15 cellular contexts compared by ENCODE assay signal in the genomic region with DNA sequence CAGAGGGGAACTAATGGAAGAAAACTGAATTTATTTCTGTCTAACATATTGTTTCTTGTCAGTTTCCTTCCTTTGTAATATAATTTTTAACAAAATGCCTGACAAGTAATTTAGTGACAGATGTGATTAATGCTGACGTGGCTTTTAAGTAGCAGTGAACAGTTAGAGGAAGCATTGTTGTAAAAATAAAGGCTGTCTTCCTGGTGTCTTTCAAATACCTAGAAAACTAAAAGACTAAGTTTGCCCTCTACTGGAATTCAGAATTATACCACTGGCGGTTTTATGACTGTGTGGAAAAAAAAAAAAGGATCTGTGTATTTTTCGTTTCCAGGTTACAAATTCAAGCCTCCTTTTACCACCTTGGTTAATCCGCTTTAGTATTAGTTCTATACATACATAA.
A peak's percentile ranks its signal among the peaks of the same experiment; 100 is the strongest.
DNase-seq lines count a peak whose midpoint lies in the region; ATAC-seq and TF ChIP-seq lines count a peak whose summit lies in the region.
"Had no signal": no experiment of that assay in that cellular context is flagged by ENCODE, and none has a peak within 500 bp of the region (broad histone marks: within the 10 kb centered on the region; RNA-seq: fewer than 3 reads in every experiment).

No MANE protein-coding gene starts in this region.

- H3K4me1 ChIP-seq in Panc1 (ENCODE audit: control insufficient read depth, insufficient read depth, low read length) (no peaks in the 10 kb centered on the region), body of pancreas (no peaks in the 10 kb centered on the region), trophoblast cell (ENCODE audit: control insufficient read depth in 1 of 2, insufficient read depth in 2 of 2, low read length in 2 of 2) (no peaks in the 10 kb centered on the region)
- H3K4me1 ChIP-seq in naive thymus-derived CD4-positive, alpha-beta T cell (ENCODE audit: control insufficient read depth in 2 of 2, insufficient read depth in 2 of 2, low read length in 2 of 2), result no peaks in the 10 kb centered on the region

- H3K4me3 Mint-ChIP-seq in naive thymus-derived CD4-positive, alpha-beta T cell, result no peak overlapping the region
- H3K4me3 Mint-ChIP-seq: activated B cell treated with CpG ODN at 0.5 μM for 24 hours, B cell, brain had no signal

- TF ChIP-seq CTCF in Panc1 (IDR thresholded peaks at IDR 0.05) (peak; percentile 19; the same call in 1 of the 2 replicates), body of pancreas (IDR thresholded peaks at IDR 0.05) (peak in 2 of 7 experiments; percentile 12 to 18)

- no peaks in the 10 kb centered on the region for H3K79me2 ChIP-seq in trophoblast cell (ENCODE audit: control insufficient read depth, insufficient read depth, low read length, poor library complexity)

- H3K23ac ChIP-seq in trophoblast cell (ENCODE audit: low read length), result no peak overlapping the region

- H2BK120ac ChIP-seq in trophoblast cell (ENCODE audit: insufficient read depth, low read length, poor library complexity), result no peak overlapping the region

- H3K14ac ChIP-seq in trophoblast cell (ENCODE audit: low read length), result no peak overlapping the region

- CTCF ChIA-PET in Panc1 (lab: Charles Lee), result no interaction called here
- CTCF ChIA-PET in naive thymus-derived CD4-positive, alpha-beta T cell (lab: Charles Lee), result no interaction called here

- H2AFZ ChIP-seq in trophoblast cell (ENCODE audit: insufficient read depth, low read length, poor library complexity), result no peak overlapping the region

- H3K27me3 Mint-ChIP-seq in naive thymus-derived CD4-positive, alpha-beta T cell, result peaks cover 0 to 4% (median 0%) of the 10 kb centered on the region in 5 donors
- H3K27me3 Mint-ChIP-seq: activated B cell treated with CpG ODN at 0.5 μM for 24 hours, B cell, brain had no signal

- H3K4me2 ChIP-seq in trophoblast cell (ENCODE audit: low read length), result no peak overlapping the region

- no peak overlapping the region for H2BK12ac ChIP-seq in trophoblast cell (ENCODE audit: low read length)

- no peak overlapping the region for H4K8ac ChIP-seq in trophoblast cell (ENCODE audit: low read depth, low read length)

- H3K9me3 Mint-ChIP-seq in naive thymus-derived CD4-positive, alpha-beta T cell, result peaks cover 0 to 6% (median 0%) of the 10 kb centered on the region in 11 donors

- no peak overlapping the region for H2BK5ac ChIP-seq in trophoblast cell (ENCODE audit: low read depth, low read length, poor library complexity)

- no peaks in the 10 kb centered on the region for H3K79me1 ChIP-seq in trophoblast cell (ENCODE audit: low read length)

- DNase-seq in ACHN, result peak; percentile 22
- DNase-seq in KBM-7, result peak; percentile 17
- DNase-seq in Panc1 (ENCODE audit: low read depth, low spot score), result no peak
- peak; percentile 81 for DNase-seq in kidney tubule cell (ENCODE audit: low spot score)
- DNase-seq in body of pancreas, result no peak
- DNase-seq in activated effector memory CD4-positive, alpha-beta T cell treated with Interleukin-2 at 50 U/mL for 16 hours, result no peak
- no peak for DNase-seq in trophoblast cell
- no peak for DNase-seq in naive thymus-derived CD4-positive, alpha-beta T cell
- DNase-seq: activated B cell treated with CpG ODN at 0.5 μM for 24 hours, erythroblast, GDM1, small intestine had no signal

- H3K36me3 ChIP-seq in Panc1 (ENCODE audit: control insufficient read depth, insufficient read depth, low read length), result no peaks in the 10 kb centered on the region
- no peaks in the 10 kb centered on the region for H3K36me3 ChIP-seq in body of pancreas (replicated peaks in 1 of 2; ENCODE audit: insufficient read depth in 1 of 2, low read depth in 2 of 2)
- H3K36me3 ChIP-seq in trophoblast cell (ENCODE audit: control insufficient read depth in 1 of 2, insufficient read depth in 2 of 2, low read length in 2 of 2), result no peaks in the 10 kb centered on the region
- H3K36me3 ChIP-seq in naive thymus-derived CD4-positive, alpha-beta T cell (ENCODE audit: control insufficient read depth in 2 of 3, insufficient read depth in 3 of 3, low read length in 3 of 3), result no peaks in the 10 kb centered on the region

- H4K91ac ChIP-seq in trophoblast cell (ENCODE audit: low read depth, low read length), result no peak overlapping the region

- TF ChIP-seq POLR2A in body of pancreas (IDR thresholded peaks at IDR 0.05), result no peak

- H3K4me3 ChIP-seq in Panc1 (ENCODE audit: low read depth in 2 of 2, low read length in 2 of 2) (no peak overlapping the region), body of pancreas (no peak overlapping the region), trophoblast cell (ENCODE audit: low read depth, low read length) (no peak overlapping the region)
- H3K4me3 ChIP-seq in naive thymus-derived CD4-positive, alpha-beta T cell (ENCODE audit: low read length), result no peak overlapping the region

- WGBS in body of pancreas, 2 donors, result 28 to 30% methylated on average over 4 of the region's 4 CpGs
- WGBS in trophoblast cell (ENCODE audit: extremely low coverage, insufficient coverage, insufficient read length), result no CpG with 5 or more reads among the region's 4 CpGs

- H3K36me3 Mint-ChIP-seq in naive thymus-derived CD4-positive, alpha-beta T cell, result no peaks in the 10 kb centered on the region
- H3K36me3 Mint-ChIP-seq: brain had no signal

- no peak overlapping the region for H4K12ac ChIP-seq in trophoblast cell (ENCODE audit: low read depth, low read length)

- no peak overlapping the region for H3K18ac ChIP-seq in trophoblast cell (ENCODE audit: low read length)

- no peak for ATAC-seq in Panc1
- no peak for ATAC-seq in body of pancreas
- ATAC-seq in naive thymus-derived CD4-positive, alpha-beta T cell, result no peak

- no TSS peak for BruUV-seq in Panc1 (replicated peaks; lab: Mats Ljungman, UMichigan)

- in situ Hi-C loops in ACHN (cut with HindIII; ENCODE audit: low pct_ligation_motif_present, low pct_unique_long_range_greater_than_20kb, low sequenced_read_pairs) (no loop called here), KBM-7 (cut with MboI; ENCODE audit: low pct_unique_long_range_greater_than_20kb, low sequenced_read_pairs) (no loop called here), Panc1 (cut with HindIII; ENCODE audit: low pct_unique_long_range_greater_than_20kb, low sequenced_read_pairs) (no loop called here)

- no peak overlapping the region for H3K4ac ChIP-seq in trophoblast cell (ENCODE audit: low read depth, low read length)

- intact Hi-C loops in Panc1 (cut with micrococcal nuclease; ENCODE audit: unreplicated experiment) (loop anchor here (10.0 kb wide), 1 partner anchor 450 kb away; no protein-coding TSS in a partner anchor), body of pancreas (cut with DNase I) (no loop called here)
- intact Hi-C loops in naive thymus-derived CD4-positive, alpha-beta T cell (cut with micrococcal nuclease), result no loop called here

- H3K4me1 Mint-ChIP-seq in naive thymus-derived CD4-positive, alpha-beta T cell, result no peaks in the 10 kb centered on the region
- H3K4me1 Mint-ChIP-seq: activated B cell treated with CpG ODN at 0.5 μM for 24 hours, B cell, brain had no signal

- H3K9me3 ChIP-seq in Panc1 (ENCODE audit: control insufficient read depth, insufficient read depth, low read depth, low read length), result no peaks in the 10 kb centered on the region
- H3K9me3 ChIP-seq in body of pancreas, result no peaks in the 10 kb centered on the region
- no peaks in the 10 kb centered on the region for H3K9me3 ChIP-seq in trophoblast cell (ENCODE audit: insufficient read depth, low read depth, low read length)
- H3K9me3 ChIP-seq in naive thymus-derived CD4-positive, alpha-beta T cell (ENCODE audit: control insufficient read depth in 2 of 3, low read length in 3 of 3), result no peaks in the 10 kb centered on the region

- H2AK5ac ChIP-seq in trophoblast cell (ENCODE audit: low read length), result no peak overlapping the region

- H3K27ac ChIP-seq in Panc1 (ENCODE audit: low read length), result no peak overlapping the region
- no peak overlapping the region for H3K27ac ChIP-seq in body of pancreas
- H3K27ac ChIP-seq in trophoblast cell (ENCODE audit: low read depth, low read length), result no peak overlapping the region
- H3K27ac ChIP-seq in naive thymus-derived CD4-positive, alpha-beta T cell (ENCODE audit: low read depth, low read length), result no peak overlapping the region
- H3K27ac ChIP-seq: HL-60 had no signal

- POLR2A ChIA-PET in Panc1 (lab: Charles Lee), result no interaction called here
- POLR2A ChIA-PET in naive thymus-derived CD4-positive, alpha-beta T cell (lab: Charles Lee), result no interaction called here

- H3K27ac Mint-ChIP-seq in naive thymus-derived CD4-positive, alpha-beta T cell, result no peak overlapping the region
- H3K27ac Mint-ChIP-seq: activated B cell treated with CpG ODN at 0.5 μM for 24 hours, B cell had no signal

- H3K27me3 ChIP-seq in Panc1 (ENCODE audit: control insufficient read depth, insufficient read depth, low read length), result 0 out of 2 replicates have a peak, but pooled peaks cover under 1% of the 10 kb centered on the region
- no peaks in the 10 kb centered on the region for H3K27me3 ChIP-seq in body of pancreas
- H3K27me3 ChIP-seq in trophoblast cell (ENCODE audit: insufficient read depth, low read length), result no peaks in the 10 kb centered on the region
- H3K27me3 ChIP-seq in naive thymus-derived CD4-positive, alpha-beta T cell (ENCODE audit: control insufficient read depth in 2 of 2, insufficient read depth in 2 of 2, low read length in 2 of 2), result no peaks in the 10 kb centered on the region

- no peak overlapping the region for H3K9ac ChIP-seq in trophoblast cell (ENCODE audit: low read length)

Comparison
In these comparisons a context has a peak if more than half of its experiments do, and no peak if none do; other contexts are left out.
1. DNase-seq: peak in ACHN (single experiment), KBM-7 (single experiment) and kidney tubule cell (single experiment); none in Panc1 (single experiment), body of pancreas (0 of 4), activated effector memory CD4-positive, alpha-beta T cell treated with Interleukin-2 at 50 U/mL for 16 hours (single experiment), trophoblast cell (0 of 2) and naive thymus-derived CD4-positive, alpha-beta T cell (0 of 9).